13 cellular contexts compared by ENCODE assay signal in genomic region chr1:19688041-19688842, GRCh38. TPM values are rescaled to one million over a fixed set of nuclear protein-coding genes. Genes with fewer than 3 reads are reported as not detected.
DNase-seq lines count a peak whose midpoint lies in the region; ATAC-seq, FAIRE-seq and TF ChIP-seq lines count a peak whose summit lies in the region.
"Had no signal": no experiment of that assay in that cellular context is flagged by ENCODE, and none has a peak within 500 bp of the region (broad histone marks: within the 10 kb centered on the region; RNA-seq: fewer than 3 reads in every experiment).

No MANE protein-coding gene starts in this region.

- H3K4me3 Mint-ChIP-seq in activated CD4-positive, alpha-beta memory T cell treated with anti-CD3 and anti-CD28 coated beads, Interleukin-2, amount 10 ng/mL, durations not matched to agents 7 days and 5 days = no peak overlapping the region
- H3K4me3 Mint-ChIP-seq in endothelial cell (ENCODE audit: unreplicated experiment) = no peak overlapping the region

- peaks cover 8 to 13% of the 10 kb centered on the region in 2 donors for H3K36me3 ChIP-seq in kidney (ENCODE audit: control insufficient read depth in 1 of 2, insufficient read depth in 2 of 2, low read length in 2 of 2)

- H3K9ac ChIP-seq in kidney (ENCODE audit: low read length in 2 of 2) = no peak overlapping the region

- H3K4me1 ChIP-seq in kidney (ENCODE audit: control insufficient read depth in 1 of 2, insufficient read depth in 1 of 2, low read depth in 1 of 2, low read length in 2 of 2) = no peaks in the 10 kb centered on the region

- H3K27ac ChIP-seq in kidney (ENCODE audit: low read depth in 2 of 2, low read length in 2 of 2) = no peak overlapping the region
- H3K27ac ChIP-seq: C4-2B, VCaP had no signal

- intact Hi-C loops in kidney (cut with DNase I) = no loop called here

- H3K9me3 ChIP-seq in kidney (ENCODE audit: control insufficient read depth in 1 of 2, low read length in 2 of 2) = no peaks in the 10 kb centered on the region

- POLR2A ChIA-PET in activated CD4-positive, alpha-beta memory T cell treated with anti-CD3 and anti-CD28 coated beads, Interleukin-2, amount 10 ng/mL, durations not matched to agents 7 days and 5 days (lab: Charles Lee) = interaction anchor here (1.6 kb wide), 1 partner anchor 11 kb away, joined by 4 read pairs; no protein-coding TSS in a partner anchor
- POLR2A ChIA-PET in GM10248 (lab: Yijun Ruan, JAX) = no interaction called here

- H3K4me3 ChIP-seq in kidney (ENCODE audit: low read length in 2 of 2) = no peak overlapping the region

- no peak for TF ChIP-seq CTCF in GM10248 (IDR thresholded peaks at IDR 0.05; ENCODE audit: control extremely low read depth, extremely low read depth, low read depth, missing control alignments)
- no peak for TF ChIP-seq CTCF in kidney (IDR thresholded peaks at IDR 0.05; ENCODE audit: borderline replicate concordance, extremely low read depth, insufficient read depth)
- no peak for TF ChIP-seq CTCF in endothelial cell (IDR thresholded peaks at IDR 0.05; ENCODE audit: unreplicated experiment)

- H3K9me3 Mint-ChIP-seq in activated CD4-positive, alpha-beta memory T cell treated with anti-CD3 and anti-CD28 coated beads, Interleukin-2, amount 10 ng/mL, durations not matched to agents 7 days and 5 days = peaks cover 4% of the 10 kb centered on the region
- no peaks in the 10 kb centered on the region for H3K9me3 Mint-ChIP-seq in endothelial cell (ENCODE audit: unreplicated experiment)

- H3K4me1 Mint-ChIP-seq in activated CD4-positive, alpha-beta memory T cell treated with anti-CD3 and anti-CD28 coated beads, Interleukin-2, amount 10 ng/mL, durations not matched to agents 7 days and 5 days = peaks cover 25% of the 10 kb centered on the region
- H3K4me1 Mint-ChIP-seq in endothelial cell (ENCODE audit: unreplicated experiment) = no peaks in the 10 kb centered on the region

- no peak for FAIRE-seq in kidney (lab: Jason Lieb, UNC)

- DNase-seq in activated CD4-positive, CD25-positive, alpha-beta regulatory T cell treated with anti-CD3 and anti-CD28 coated beads, Interleukin-2, amount 50 U/mL, for 72 hours = no peak
- DNase-seq in activated CD4-positive, alpha-beta memory T cell treated with anti-CD3 and anti-CD28 coated beads, Interleukin-2, amount 10 ng/mL, durations not matched to agents 7 days and 5 days = peak; percentile 56
- peak; percentile 70 for DNase-seq in central memory CD4-positive, alpha-beta T cell
- peak; percentile 20 for DNase-seq in stimulated activated CD4-positive, alpha-beta T cell treated with anti-CD3 and anti-CD28 coated beads, Interleukin-4, amount 100 ng/mL, for 1 hour
- DNase-seq in GM10248 (ENCODE audit: extremely low spot score) (no peak), kidney (no peak), endothelial cell (ENCODE audit: low spot score) (no peak)
- DNase-seq: 8988T, islet precursor cell had no signal

- peaks cover 47% of the 10 kb centered on the region for H3K36me3 Mint-ChIP-seq in activated CD4-positive, alpha-beta memory T cell treated with anti-CD3 and anti-CD28 coated beads, Interleukin-2, amount 10 ng/mL, durations not matched to agents 7 days and 5 days (ENCODE audit: low read depth)
- peaks cover 3% of the 10 kb centered on the region for H3K36me3 Mint-ChIP-seq in endothelial cell (ENCODE audit: low read depth, unreplicated experiment)

- H3K27ac Mint-ChIP-seq in activated CD4-positive, alpha-beta memory T cell treated with anti-CD3 and anti-CD28 coated beads, Interleukin-2, amount 10 ng/mL, durations not matched to agents 7 days and 5 days = peak overlapping the region; percentile 73
- no peak overlapping the region for H3K27ac Mint-ChIP-seq in endothelial cell (ENCODE audit: unreplicated experiment)

- peak; percentile 56 to 61 for ATAC-seq in activated CD4-positive, CD25-positive, alpha-beta regulatory T cell treated with anti-CD3 and anti-CD28 coated beads, Interleukin-2, amount 50 U/mL, for 24 hours

- no peaks in the 10 kb centered on the region for H3K27me3 Mint-ChIP-seq in activated CD4-positive, alpha-beta memory T cell treated with anti-CD3 and anti-CD28 coated beads, Interleukin-2, amount 10 ng/mL, durations not matched to agents 7 days and 5 days
- no peaks in the 10 kb centered on the region for H3K27me3 Mint-ChIP-seq in endothelial cell (ENCODE audit: unreplicated experiment)

- CTCF ChIA-PET in activated CD4-positive, alpha-beta memory T cell treated with anti-CD3 and anti-CD28 coated beads, Interleukin-2, amount 10 ng/mL, durations not matched to agents 7 days and 5 days (lab: Charles Lee) = no interaction called here
- CTCF ChIA-PET in GM10248 (lab: Yijun Ruan, JAX) = interaction anchor here (1.2 to 9.1 kb wide), 3 partner anchors 17 to 27 kb away, joined by 3 to 80 read pairs (median 6); no protein-coding TSS in a partner anchor

RNA-seq across cellular contexts. Expression of gene HTR6, which starts 23.6 kb away (rescaled TPM):
- total RNA-seq in activated CD4-positive, alpha-beta memory T cell treated with anti-CD3 and anti-CD28 coated beads, Interleukin-2, amount 10 ng/mL, durations not matched to agents 7 days and 5 days = not detected
- total RNA-seq in kidney (not detected), endothelial cell (ENCODE audit: unreplicated experiment) (not detected)
- polyA plus RNA-seq in kidney (ENCODE audit: insufficient read depth, low read depth, low replicate concordance) = not detected
- total RNA-seq: chondrocyte had no signal

RNA-seq across cellular contexts. Expression of gene NBL1, which starts 44.1 kb away (rescaled TPM):
- total RNA-seq in activated CD4-positive, alpha-beta memory T cell treated with anti-CD3 and anti-CD28 coated beads, Interleukin-2, amount 10 ng/mL, durations not matched to agents 7 days and 5 days = 10 to 100 TPM; 25.4 to 29.8 TPM
- total RNA-seq in kidney (141 TPM), endothelial cell (ENCODE audit: unreplicated experiment) (38.1 TPM)
- 47.4 TPM for polyA plus RNA-seq in kidney (ENCODE audit: insufficient read depth, low read depth, low replicate concordance)

Comparison
In these comparisons a context has a peak if more than half of its experiments do, and no peak if none do; other contexts are left out.
1. DNase-seq: peak in activated CD4-positive, alpha-beta memory T cell treated with anti-CD3 and anti-CD28 coated beads, Interleukin-2, amount 10 ng/mL, durations not matched to agents 7 days and 5 days (single experiment), central memory CD4-positive, alpha-beta T cell (single experiment) and stimulated activated CD4-positive, alpha-beta T cell treated with anti-CD3 and anti-CD28 coated beads, Interleukin-4, amount 100 ng/mL, for 1 hour (single experiment); none in activated CD4-positive, CD25-positive, alpha-beta regulatory T cell treated with anti-CD3 and anti-CD28 coated beads, Interleukin-2, amount 50 U/mL, for 72 hours (single experiment), GM10248 (single experiment), kidney (single experiment) and endothelial cell (single experiment).